13 cellular contexts compared by ENCODE assay signal in the genomic region with DNA sequence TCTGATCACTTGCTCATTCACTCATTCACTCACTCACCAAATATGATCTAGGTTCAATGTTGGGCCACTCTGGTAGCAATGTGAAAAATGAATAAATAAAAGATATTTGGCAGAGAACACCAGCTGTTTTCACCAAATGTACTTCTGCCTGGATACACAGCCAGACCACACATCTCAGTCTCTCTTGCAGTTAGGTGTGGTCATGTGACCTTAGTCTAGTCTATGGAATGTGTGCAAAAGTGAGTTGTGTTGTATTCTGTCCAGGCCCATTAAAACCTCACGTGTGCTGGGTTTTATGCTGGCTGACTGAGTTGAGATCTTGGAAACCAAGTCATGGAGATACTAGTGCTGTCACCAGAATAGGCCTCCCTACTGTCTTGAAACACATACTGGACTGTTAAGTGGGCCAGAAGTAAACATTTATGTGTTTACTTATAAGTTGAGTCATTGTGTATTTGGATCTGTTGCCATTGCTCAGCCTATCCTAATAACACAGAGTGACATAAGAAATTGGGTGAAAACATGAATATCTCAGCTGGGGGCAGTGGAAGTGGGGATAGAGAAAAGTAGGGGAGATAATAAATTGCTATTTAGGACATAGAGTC.
"Had no signal": no experiment of that assay in that cellular context is flagged by ENCODE, and none has a peak within 500 bp of the region (broad histone marks: within the 10 kb centered on the region; RNA-seq: fewer than 3 reads in every experiment).

No MANE protein-coding gene starts in this region.

- DNase-seq: activated CD4-positive, alpha-beta T cell treated with anti-CD3 and anti-CD28 coated beads, Interleukin-2, amount 10 ng/mL, durations not matched to agents 7 days and 5 days; activated gamma-delta T cell treated with Interleukin-2 at 50 U/mL for 16 hours; amniotic stem cell; brain microvascular endothelial cell; cortex of kidney; effector CD4-positive, alpha-beta T cell; islet precursor cell; left ventricle myocardium inferior; stimulated activated CD4-positive, alpha-beta T cell treated with anti-CD3 and anti-CD28 coated beads, Interleukin-4, amount 100 ng/mL, for 1 hour; stimulated activated naive CD4-positive, alpha-beta T cell; T-helper 9 cell had no signal

- H3K9me3 ChIP-seq: tibial nerve had no signal

- H3K4me3 ChIP-seq: left ventricle myocardium inferior, tibial nerve had no signal

- H3K27me3 ChIP-seq: brain microvascular endothelial cell, tibial nerve had no signal

- H3K36me3 ChIP-seq: brain microvascular endothelial cell, left ventricle myocardium inferior, tibial nerve had no signal

- ATAC-seq: natural killer cell treated with Interleukin-12 subunit alpha and Interleukin-12 subunit beta and Interleukin-15 and Interleukin-18, amount 100 ng/mL, for 72 hours had no signal

- H3K27ac ChIP-seq: brain microvascular endothelial cell, left ventricle myocardium inferior, tibial nerve had no signal
